ENCODE assay signal across 38 cellular contexts in genomic region chr13:113576597-113576996, GRCh38.
"Had no signal": no experiment of that assay in that cellular context is flagged by ENCODE, and none has a peak within 500 bp of the region (broad histone marks: within the 10 kb centered on the region; RNA-seq: fewer than 3 reads in every experiment).

No MANE protein-coding gene starts in this region.

- H3K27ac Mint-ChIP-seq: activated CD4-positive, alpha-beta memory T cell treated with anti-CD3 and anti-CD28 coated beads, Interleukin-2, amount 10 ng/mL, durations not matched to agents 7 days and 5 days; activated CD4-positive, alpha-beta T cell treated with anti-CD3 and anti-CD28 coated beads for 36 hours; activated CD4-positive, alpha-beta T cell treated with anti-CD3 and anti-CD28 coated beads, Interleukin-2, amount 10 ng/mL, durations not matched to agents 7 days and 5 days; activated CD8-positive, alpha-beta memory T cell treated with anti-CD3 and anti-CD28 coated beads, Interleukin-2, amount 10 ng/mL, durations not matched to agents 7 days and 5 days; activated CD8-positive, alpha-beta T cell treated with anti-CD3 and anti-CD28 coated beads, Interleukin-2, amount 10 ng/mL, durations not matched to agents 7 days and 5 days; activated naive CD4-positive, alpha-beta T cell treated with anti-CD3 and anti-CD28 coated beads, Interleukin-2, amount 10 ng/mL, durations not matched to agents 7 days and 5 days; activated naive CD4-positive, alpha-beta T cell treated with anti-CD3 and anti-CD28 coated beads, Interleukin-2, amount 50 U/mL, for 24 hours; activated naive CD8-positive, alpha-beta T cell; activated naive CD8-positive, alpha-beta T cell treated with anti-CD3 and anti-CD28 coated beads, Interleukin-2, amount 10 ng/mL, durations not matched to agents 7 days and 5 days; activated naive CD8-positive, alpha-beta T cell treated with anti-CD3 and anti-CD28 coated beads, Interleukin-2, amount 50 U/mL, for 24 hours; activated T-cell treated with anti-CD3 and anti-CD28 coated beads, Interleukin-2, amount 50 U/mL, for 24 hours; activated T-helper 2 cell treated with anti-CD3 and anti-CD28 coated beads, Interferon-gamma antibody, Interleukin-2, Interleukin-4, amounts not matched to agents 10 μg/mL and 5 μg/mL and 100 μg/mL, durations not matched to agents 14 hours and 24 hours and 36 hours; brain; T-helper 1 cell treated with Interleukin-12 subunit alpha and Interleukin-12 subunit beta and Interleukin-4 antibody, amounts not matched to agents 30 μg/mL and 1 μg/mL, for 36 hours; T-helper 2 cell treated with Interferon-gamma antibody and Interleukin-4, amounts not matched to agents 5 μg/mL and 100 μg/mL, for 36 hours had no signal

- H3K9me3 Mint-ChIP-seq: central memory CD8-positive, alpha-beta T cell had no signal

- H3K36me3 Mint-ChIP-seq: activated naive CD4-positive, alpha-beta T cell treated with anti-CD3 and anti-CD28 coated beads, Interleukin-2, amount 10 ng/mL, durations not matched to agents 7 days and 5 days had no signal

- DNase-seq: activated CD4-positive, alpha-beta memory T cell treated with anti-CD3 and anti-CD28 coated beads, Interleukin-2, amount 10 ng/mL, durations not matched to agents 7 days and 5 days; activated CD4-positive, alpha-beta T cell treated with anti-CD3 and anti-CD28 coated beads for 1 hour; activated CD4-positive, alpha-beta T cell treated with anti-CD3 and anti-CD28 coated beads for 36 hours; activated CD4-positive, alpha-beta T cell treated with anti-CD3 and anti-CD28 coated beads for 48 hours; activated CD4-positive, alpha-beta T cell treated with anti-CD3 and anti-CD28 coated beads, Interleukin-2, amount 10 ng/mL, durations not matched to agents 7 days and 5 days; activated CD4-positive, alpha-beta T cell treated with anti-CD3 and anti-CD28 coated beads, Interleukin-2, amount 50 U/mL, for 48 hours; activated CD4-positive, CD25-positive, alpha-beta regulatory T cell; activated CD8-positive, alpha-beta memory T cell treated with anti-CD3 and anti-CD28 coated beads for 24 hours; activated CD8-positive, alpha-beta memory T cell treated with anti-CD3 and anti-CD28 coated beads, Interleukin-2, amount 10 ng/mL, durations not matched to agents 7 days and 5 days; activated CD8-positive, alpha-beta memory T cell treated with anti-CD3 and anti-CD28 coated beads, Interleukin-2, amount 50 U/mL, for 48 hours; activated CD8-positive, alpha-beta T cell treated with anti-CD3 and anti-CD28 coated beads, Interleukin-2, amount 10 ng/mL, durations not matched to agents 7 days and 5 days; activated effector memory CD4-positive, alpha-beta T cell treated with Interleukin-2 at 50 U/mL for 16 hours; activated gamma-delta T cell; activated naive CD4-positive, alpha-beta T cell treated with anti-CD3 and anti-CD28 coated beads, Interleukin-2, amount 10 ng/mL, durations not matched to agents 7 days and 5 days; activated naive CD4-positive, alpha-beta T cell treated with Interleukin-2 at 50 U/mL for 16 hours; activated naive CD8-positive, alpha-beta T cell treated with anti-CD3 and anti-CD28 coated beads, Interleukin-2, amount 10 ng/mL, durations not matched to agents 7 days and 5 days; activated naive CD8-positive, alpha-beta T cell treated with anti-CD3 and anti-CD28 coated beads, Interleukin-2, amount 50 U/mL, for 24 hours; activated T-cell treated with anti-CD3 and anti-CD28 coated beads, Interleukin-2, amount 50 U/mL, for 24 hours; activated T-cell treated with anti-CD3 and anti-CD28 coated beads, Interleukin-2, amount 50 U/mL, for 48 hours; amygdala; anterior cingulate cortex; caudate nucleus; cerebellar nuclear complex; T-helper 2 cell; T-helper 9 cell had no signal

- H3K4me1 ChIP-seq: ascending aorta had no signal

- H3K36me3 ChIP-seq: ascending aorta, cardiac muscle cell had no signal

- H3K27me3 Mint-ChIP-seq: brain had no signal

- H3K4me1 Mint-ChIP-seq: activated CD4-positive, alpha-beta memory T cell treated with anti-CD3 and anti-CD28 coated beads, Interleukin-2, amount 10 ng/mL, durations not matched to agents 7 days and 5 days; activated CD4-positive, alpha-beta T cell treated with anti-CD3 and anti-CD28 coated beads for 36 hours; activated CD4-positive, alpha-beta T cell treated with anti-CD3 and anti-CD28 coated beads, Interleukin-2, amount 10 ng/mL, durations not matched to agents 7 days and 5 days; activated CD8-positive, alpha-beta memory T cell treated with anti-CD3 and anti-CD28 coated beads, Interleukin-2, amount 10 ng/mL, durations not matched to agents 7 days and 5 days; activated naive CD4-positive, alpha-beta T cell treated with anti-CD3 and anti-CD28 coated beads, Interleukin-2, amount 10 ng/mL, durations not matched to agents 7 days and 5 days; activated naive CD4-positive, alpha-beta T cell treated with anti-CD3 and anti-CD28 coated beads, Interleukin-2, amount 50 U/mL, for 24 hours; activated naive CD8-positive, alpha-beta T cell treated with anti-CD3 and anti-CD28 coated beads, Interleukin-2, amount 10 ng/mL, durations not matched to agents 7 days and 5 days; activated naive CD8-positive, alpha-beta T cell treated with anti-CD3 and anti-CD28 coated beads, Interleukin-2, amount 50 U/mL, for 24 hours; brain; central memory CD8-positive, alpha-beta T cell had no signal

- FAIRE-seq: bronchial epithelial cell, TTC549 had no signal

- H3K27ac ChIP-seq: ascending aorta, cardiac muscle cell, VCaP had no signal

- ATAC-seq: activated CD4-positive, alpha-beta T cell treated with anti-CD3 and anti-CD28 coated beads for 36 hours; activated CD4-positive, CD25-positive, alpha-beta regulatory T cell treated with anti-CD3 and anti-CD28 coated beads, Interleukin-2, amount 50 U/mL, for 24 hours; activated CD8-positive, alpha-beta memory T cell treated with anti-CD3 and anti-CD28 coated beads, Interleukin-2, amount 10 ng/mL, durations not matched to agents 7 days and 5 days; activated CD8-positive, alpha-beta T cell treated with anti-CD3 and anti-CD28 coated beads, Interleukin-2, amount 10 ng/mL, durations not matched to agents 7 days and 5 days; activated naive CD8-positive, alpha-beta T cell treated with anti-CD3 and anti-CD28 coated beads, Interleukin-2, amount 50 U/mL, for 24 hours had no signal

- H3K4me3 ChIP-seq: ascending aorta, cardiac muscle cell had no signal

- H3K27me3 ChIP-seq: ascending aorta had no signal

- H3K4me3 Mint-ChIP-seq: activated CD4-positive, alpha-beta memory T cell treated with anti-CD3 and anti-CD28 coated beads, Interleukin-2, amount 10 ng/mL, durations not matched to agents 7 days and 5 days; activated CD4-positive, alpha-beta T cell treated with anti-CD3 and anti-CD28 coated beads for 36 hours; activated CD4-positive, alpha-beta T cell treated with anti-CD3 and anti-CD28 coated beads, Interleukin-2, amount 10 ng/mL, durations not matched to agents 7 days and 5 days; activated CD8-positive, alpha-beta memory T cell treated with anti-CD3 and anti-CD28 coated beads, Interleukin-2, amount 10 ng/mL, durations not matched to agents 7 days and 5 days; activated CD8-positive, alpha-beta T cell treated with anti-CD3 and anti-CD28 coated beads, Interleukin-2, amount 10 ng/mL, durations not matched to agents 7 days and 5 days; activated naive CD4-positive, alpha-beta T cell treated with anti-CD3 and anti-CD28 coated beads, Interleukin-2, amount 10 ng/mL, durations not matched to agents 7 days and 5 days; activated naive CD4-positive, alpha-beta T cell treated with anti-CD3 and anti-CD28 coated beads, Interleukin-2, amount 50 U/mL, for 24 hours; activated naive CD8-positive, alpha-beta T cell; activated naive CD8-positive, alpha-beta T cell treated with anti-CD3 and anti-CD28 coated beads, Interleukin-2, amount 10 ng/mL, durations not matched to agents 7 days and 5 days; activated naive CD8-positive, alpha-beta T cell treated with anti-CD3 and anti-CD28 coated beads, Interleukin-2, amount 50 U/mL, for 24 hours; activated T-cell treated with anti-CD3 and anti-CD28 coated beads, Interleukin-2, amount 50 U/mL, for 24 hours; brain; central memory CD8-positive, alpha-beta T cell; T-helper 1 cell treated with Interleukin-12 subunit alpha and Interleukin-12 subunit beta and Interleukin-4 antibody, amounts not matched to agents 30 μg/mL and 1 μg/mL, for 36 hours; T-helper 2 cell treated with Interferon-gamma antibody and Interleukin-4, amounts not matched to agents 5 μg/mL and 100 μg/mL, for 36 hours had no signal
